13 cellular contexts compared by ENCODE assay signal in genomic region chr1:222583079-222583478, GRCh38. TPM values are rescaled to one million over a fixed set of nuclear protein-coding genes. Genes with fewer than 3 reads are reported as not detected.
A peak's percentile ranks its signal among the peaks of the same experiment; 100 is the strongest.
DNase-seq lines count a peak whose midpoint lies in the region; ATAC-seq and TF ChIP-seq lines count a peak whose summit lies in the region.
"Had no signal": no experiment of that assay in that cellular context is flagged by ENCODE, and none has a peak within 500 bp of the region (broad histone marks: within the 10 kb centered on the region; RNA-seq: fewer than 3 reads in every experiment).

No MANE protein-coding gene starts in this region.

- no peak overlapping the region for H3K27ac ChIP-seq in adrenal gland

- H3K9me3 Mint-ChIP-seq in endothelial cell (ENCODE audit: unreplicated experiment) (no peaks in the 10 kb centered on the region), WTC11 (no peaks in the 10 kb centered on the region)
- H3K9me3 Mint-ChIP-seq: activated T-helper 17 cell treated with anti-CD3 and anti-CD28 coated beads, Interleukin-2, amount 50 U/mL, for 72 hours had no signal

- H3K4me1 ChIP-seq in adrenal gland (replicated peaks in 1 of 2) = peaks cover 0 to 8% of the 10 kb centered on the region in 2 donors

- H3K4me1 Mint-ChIP-seq in endothelial cell (ENCODE audit: unreplicated experiment) = no peaks in the 10 kb centered on the region
- H3K4me1 Mint-ChIP-seq in WTC11 = no peaks in the 10 kb centered on the region

- intact Hi-C loops in adrenal gland (cut with DNase I) = no loop called here

- H3K27me3 Mint-ChIP-seq in endothelial cell (ENCODE audit: unreplicated experiment) (peaks cover 3% of the 10 kb centered on the region), WTC11 (ENCODE audit: low read depth) (no peaks in the 10 kb centered on the region)
- H3K27me3 Mint-ChIP-seq: activated T-helper 17 cell treated with anti-CD3 and anti-CD28 coated beads, Interleukin-2, amount 50 U/mL, for 72 hours had no signal

- no peak overlapping the region for H3K27ac Mint-ChIP-seq in endothelial cell (ENCODE audit: unreplicated experiment)
- no peak overlapping the region for H3K27ac Mint-ChIP-seq in WTC11
- H3K27ac Mint-ChIP-seq: activated T-helper 17 cell treated with anti-CD3 and anti-CD28 coated beads, Interleukin-2, amount 50 U/mL, for 72 hours had no signal

- no peak for TF ChIP-seq CTCF in endothelial cell (IDR thresholded peaks at IDR 0.05; ENCODE audit: unreplicated experiment)
- no peak for TF ChIP-seq CTCF in adrenal gland (IDR thresholded peaks at IDR 0.05)
- TF ChIP-seq CTCF in WTC11 (IDR thresholded peaks at IDR 0.05) = no peak

- H3K36me3 ChIP-seq in adrenal gland (replicated peaks in 1 of 2) = peaks cover 0 to 20% of the 10 kb centered on the region in 2 donors

- CTCF ChIA-PET in WTC11 (lab: Charles Lee) = no interaction called here

- DNase-seq in endothelial cell (ENCODE audit: low spot score) (no peak), T-helper 2 cell (no peak), NCI-H1417 treated with DMSO at 0.1 percent for 48 hours (lab: John Stamatoyannopoulos, UW) (no peak), adrenal gland (no peak), WTC11 (ENCODE audit: low spot score) (no peak)
- DNase-seq: DND-41; stimulated activated CD4-positive, alpha-beta T cell treated with anti-CD3 and anti-CD28 coated beads, Interleukin-4, amount 100 ng/mL, for 1 hour had no signal

- H3K9me3 ChIP-seq in adrenal gland (replicated peaks in 1 of 3) = no peaks in the 10 kb centered on the region

- no peaks in the 10 kb centered on the region for H3K27me3 ChIP-seq in adrenal gland

- H3K36me3 Mint-ChIP-seq in endothelial cell (ENCODE audit: low read depth, unreplicated experiment) (peaks cover 4% of the 10 kb centered on the region), WTC11 (peaks cover 45% of the 10 kb centered on the region)

- TF ChIP-seq POLR2A in adrenal gland (IDR thresholded peaks at IDR 0.05) = no peak

- H3K4me3 Mint-ChIP-seq in endothelial cell (ENCODE audit: unreplicated experiment) (peak overlapping the region; percentile 16), WTC11 (no peak overlapping the region)
- H3K4me3 Mint-ChIP-seq: activated T-helper 17 cell treated with anti-CD3 and anti-CD28 coated beads, Interleukin-2, amount 50 U/mL, for 72 hours had no signal

- H3K4me3 ChIP-seq in adrenal gland = no peak overlapping the region

- ATAC-seq in GM18517 (IDR thresholded peaks at IDR 0.05; ENCODE audit: unreplicated experiment) (peak; percentile 95), GM21717 (IDR thresholded peaks at IDR 0.05; ENCODE audit: unreplicated experiment) (peak; percentile 88), HG03457 (IDR thresholded peaks at IDR 0.05; ENCODE audit: unreplicated experiment) (peak; percentile 88), WTC11 (no peak)
- ATAC-seq: activated T-helper 17 cell treated with anti-CD3 and anti-CD28 coated beads, Interleukin-2, amount 50 U/mL, for 72 hours had no signal

- WGBS in adrenal gland, 4 donors = 64 to 79% (median 75%) methylated on average over 5 of the region's 5 CpGs

- POLR2A ChIA-PET in WTC11 (lab: Charles Lee) = no interaction called here

TF ChIP-seq in WTC11, 78 proteins besides CTCF, POLR2A, EP300 and RAD21:
- TF ChIP-seq AFF4 (CRISPR knock-in tag; IDR thresholded peaks at IDR 0.05; ENCODE audit: borderline replicate concordance) = no peak

RNA-seq across cellular contexts. Expression of gene TAF1A, which starts 6.7 kb away (rescaled TPM):
- total RNA-seq in endothelial cell (ENCODE audit: unreplicated experiment) (6.6 TPM), adrenal gland (1 to 10 TPM; 1.6 to 9.4 (median 5.7) TPM), WTC11 (2021) (10.8 to 12.9 TPM (median 12.0 TPM) in 3 replicates)
- 1 to 10 TPM; 1.4 to 6.6 (median 1.6) TPM for polyA plus RNA-seq in adrenal gland

RNA-seq across cellular contexts. Expression of gene MIA3, which starts 34.8 kb away (rescaled TPM):
- total RNA-seq in endothelial cell (ENCODE audit: unreplicated experiment) = 48.5 TPM
- total RNA-seq in adrenal gland = 100 to 1,000 TPM in 1 of 8 donors, 10 to 100 TPM in 7; 37.7 to 101 (median 65.9) TPM
- 100 to 1,000 TPM in 1 of 3 donors, 10 to 100 TPM in 2; 33.1 to 134 (median 45.2) TPM for polyA plus RNA-seq in adrenal gland
- total RNA-seq in WTC11 (2021) = 52.8 to 70.0 TPM (median 54.9 TPM) in 3 replicates

RNA-seq across cellular contexts. Expression of gene HHIPL2, which starts 35.2 kb away (rescaled TPM):
- total RNA-seq in endothelial cell (ENCODE audit: unreplicated experiment) = 0.62 TPM
- under 1 TPM in 4 of 8 donors, not detected in 4; 0.11 to 0.28 (median 0.17) TPM for total RNA-seq in adrenal gland
- polyA plus RNA-seq in adrenal gland = 1 to 10 TPM in 2 of 3 donors, under 1 TPM in 1; 0.86 to 1.9 (median 1.7) TPM
- total RNA-seq in WTC11 (2021) = 0.11 to 0.23 TPM (median 0.14 TPM) in 3 replicates
- total RNA-seq: epithelial cell of proximal tubule, SK-MEL-5 had no signal
